1 cellular context compared by ENCODE assay signal in the genomic region with DNA sequence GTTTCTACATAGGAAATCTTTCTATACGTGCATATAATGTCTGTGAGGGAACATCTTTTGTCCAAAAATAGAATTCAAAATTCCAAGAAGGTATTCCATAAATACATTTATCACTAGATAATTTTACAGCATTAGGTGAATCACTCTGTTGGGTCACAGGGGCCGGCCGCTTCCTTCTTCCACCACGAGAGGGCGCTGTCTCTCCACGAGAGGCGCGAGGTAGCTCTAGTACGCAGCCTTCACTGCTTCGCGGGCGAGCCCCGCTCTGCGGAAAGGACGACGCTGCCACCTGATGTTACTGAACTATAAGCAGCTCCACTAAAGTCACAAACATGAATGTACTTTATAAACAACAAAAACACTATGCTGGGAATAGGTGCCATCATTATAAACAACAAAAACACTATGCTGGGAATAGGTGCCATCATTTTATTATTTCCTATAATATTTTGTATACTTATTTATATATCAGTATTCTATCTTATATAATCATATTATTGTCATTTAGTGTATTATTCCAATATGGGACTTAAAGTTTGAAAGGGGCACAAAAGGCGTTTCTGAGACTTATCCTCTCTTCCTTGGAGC.
TF ChIP-seq lines count a peak whose summit lies in the region.

No MANE protein-coding gene starts in this region.

TF ChIP-seq in K562, 482 proteins besides CTCF, POLR2A, EP300 and RAD21 (continued from another document):
- TF ChIP-seq MGA (IDR thresholded peaks at IDR 0.05) (0 out of 2 replicates have a peak, but pooled peaks have one; percentile 19), ELF2 (CRISPR knock-in tag; IDR thresholded peaks at IDR 0.05) (no peak), IRF2 (CRISPR knock-in tag; IDR thresholded peaks at IDR 0.05) (no peak), SP2 (IDR thresholded peaks at IDR 0.05; ENCODE audit: extremely low read depth, low read depth, low read length, poor library complexity, severe bottlenecking) (peak; percentile 9), NR2C1 (IDR thresholded peaks at IDR 0.05) (no peak), NR2C1 (tag; IDR thresholded peaks at IDR 0.05) (no peak), RBM25 (IDR thresholded peaks at IDR 0.05; ENCODE audit: low read depth, low read length, severe bottlenecking) (peak; percentile 7), ETS2 (tag; IDR thresholded peaks at IDR 0.05; ENCODE audit: borderline replicate concordance, poor library complexity, severe bottlenecking) (no peak), NFYB (IDR thresholded peaks at IDR 0.05; ENCODE audit: extremely low read depth, insufficient read length) (no peak), ARID2 (IDR thresholded peaks at IDR 0.05) (peak; percentile 79), RCOR1 (IDR thresholded peaks at IDR 0.05; ENCODE audit: borderline replicate concordance in 1 of 2, low read depth in 2 of 2, low read length in 2 of 2) (0 out of 4 replicates have a peak, but pooled peaks of 1 of the 2 experiments have one; percentile 27), BHLHE40 (IDR thresholded peaks at IDR 0.05; ENCODE audit: low read length) (0 out of 2 replicates have a peak, but pooled peaks have one; percentile 28), BRD9 (IDR thresholded peaks at IDR 0.05; ENCODE audit: low read depth, partially characterized antibody) (no peak), CXXC5 (CRISPR knock-in tag; IDR thresholded peaks at IDR 0.05) (peak; percentile 79), SIN3B (IDR thresholded peaks at IDR 0.05; ENCODE audit: low read depth) (0 out of 2 replicates have a peak, but pooled peaks have one; percentile 16), JUND (IDR thresholded peaks at IDR 0.05; ENCODE audit: borderline replicate concordance, low read depth, low read length) (0 out of 2 replicates have a peak, but pooled peaks have one; percentile 29), JUND (tag; IDR thresholded peaks at IDR 0.05; ENCODE audit: borderline replicate concordance, low read depth, low read length) (no peak), RHOXF2B (CRISPR knock-in tag; conservative IDR thresholded peaks at IDR 0.05) (no peak), CHAMP1 (IDR thresholded peaks at IDR 0.05) (0 out of 2 replicates have a peak, but pooled peaks have one; percentile 28)
- TF ChIP-seq, protein P1, sequence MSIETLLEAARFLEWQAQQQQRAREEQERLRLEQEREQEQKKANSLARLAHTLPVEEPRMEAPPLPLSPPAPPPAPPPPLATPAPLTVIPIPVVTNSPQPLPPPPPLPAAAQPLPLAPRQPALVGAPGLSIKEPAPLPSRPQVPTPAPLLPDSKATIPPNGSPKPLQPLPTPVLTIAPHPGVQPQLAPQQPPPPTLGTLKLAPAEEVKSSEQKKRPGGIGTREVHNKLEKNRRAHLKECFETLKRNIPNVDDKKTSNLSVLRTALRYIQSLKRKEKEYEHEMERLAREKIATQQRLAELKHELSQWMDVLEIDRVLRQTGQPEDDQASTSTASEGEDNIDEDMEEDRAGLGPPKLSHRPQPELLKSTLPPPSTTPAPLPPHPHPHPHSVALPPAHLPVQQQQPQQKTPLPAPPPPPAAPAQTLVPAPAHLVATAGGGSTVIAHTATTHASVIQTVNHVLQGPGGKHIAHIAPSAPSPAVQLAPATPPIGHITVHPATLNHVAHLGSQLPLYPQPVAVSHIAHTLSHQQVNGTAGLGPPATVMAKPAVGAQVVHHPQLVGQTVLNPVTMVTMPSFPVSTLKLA (conservative IDR thresholded peaks at IDR 0.05) = 0 out of 4 replicates have a peak, but pooled peaks of 1 of the 2 experiments have one; percentile 26
